ENCODE assay signal across 1 cellular context in the genomic region with DNA sequence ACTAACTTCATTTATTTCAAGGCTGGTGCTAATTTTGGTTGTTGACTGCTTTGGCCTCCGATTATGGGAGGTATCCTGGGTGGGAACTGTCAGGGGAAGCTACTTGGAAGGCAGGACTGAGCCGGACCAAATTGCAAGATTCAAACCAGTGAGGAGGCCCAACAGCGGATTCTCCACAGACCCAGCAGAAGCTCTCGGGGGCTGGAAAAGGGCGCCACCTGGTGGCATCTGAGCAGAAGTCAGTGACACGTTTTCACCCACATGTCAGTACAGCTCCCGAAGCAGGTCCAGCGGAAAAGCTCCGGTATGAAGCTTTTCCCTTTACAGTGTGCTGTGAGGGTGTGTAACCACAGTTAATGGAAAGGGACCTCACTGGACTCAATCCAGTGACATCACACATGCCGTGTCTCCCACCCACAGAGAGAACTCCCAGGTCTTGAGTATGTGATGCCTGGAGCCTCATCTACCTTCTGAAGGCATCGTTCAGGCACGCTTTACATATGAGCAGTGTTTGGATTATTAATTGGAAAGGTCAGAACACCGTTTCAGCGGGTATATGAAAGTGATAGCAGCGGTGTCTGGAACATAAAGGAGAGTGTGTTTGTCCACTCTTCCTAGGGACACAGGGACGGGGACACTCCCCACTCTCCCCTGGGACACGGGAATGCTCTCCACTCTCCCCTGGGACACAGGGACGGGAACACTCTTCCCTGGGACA.
TF ChIP-seq lines count a peak whose summit lies in the region.

No MANE protein-coding gene starts in this region.

TF ChIP-seq in K562, 482 proteins besides CTCF, POLR2A, EP300 and RAD21 (continued from another document and continues in another):
- TF ChIP-seq, protein P1, sequence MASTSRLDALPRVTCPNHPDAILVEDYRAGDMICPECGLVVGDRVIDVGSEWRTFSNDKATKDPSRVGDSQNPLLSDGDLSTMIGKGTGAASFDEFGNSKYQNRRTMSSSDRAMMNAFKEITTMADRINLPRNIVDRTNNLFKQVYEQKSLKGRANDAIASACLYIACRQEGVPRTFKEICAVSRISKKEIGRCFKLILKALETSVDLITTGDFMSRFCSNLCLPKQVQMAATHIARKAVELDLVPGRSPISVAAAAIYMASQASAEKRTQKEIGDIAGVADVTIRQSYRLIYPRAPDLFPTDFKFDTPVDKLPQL (IDR thresholded peaks at IDR 0.05; ENCODE audit: extremely low read depth, insufficient read length): no peak
- no peak for TF ChIP-seq THRAP3 (IDR thresholded peaks at IDR 0.05; ENCODE audit: borderline replicate concordance)
- no peak for TF ChIP-seq NFE2 (IDR thresholded peaks at IDR 0.05; ENCODE audit: low read depth)
- 0 out of 2 replicates have a peak, but pooled peaks have one; percentile 23 for TF ChIP-seq TEAD4 (IDR thresholded peaks at IDR 0.05; ENCODE audit: low read length)
- no peak for TF ChIP-seq TEAD4 (CRISPR knock-in tag; IDR thresholded peaks at IDR 0.05; ENCODE audit: borderline replicate concordance)
- TF ChIP-seq, protein P2, sequence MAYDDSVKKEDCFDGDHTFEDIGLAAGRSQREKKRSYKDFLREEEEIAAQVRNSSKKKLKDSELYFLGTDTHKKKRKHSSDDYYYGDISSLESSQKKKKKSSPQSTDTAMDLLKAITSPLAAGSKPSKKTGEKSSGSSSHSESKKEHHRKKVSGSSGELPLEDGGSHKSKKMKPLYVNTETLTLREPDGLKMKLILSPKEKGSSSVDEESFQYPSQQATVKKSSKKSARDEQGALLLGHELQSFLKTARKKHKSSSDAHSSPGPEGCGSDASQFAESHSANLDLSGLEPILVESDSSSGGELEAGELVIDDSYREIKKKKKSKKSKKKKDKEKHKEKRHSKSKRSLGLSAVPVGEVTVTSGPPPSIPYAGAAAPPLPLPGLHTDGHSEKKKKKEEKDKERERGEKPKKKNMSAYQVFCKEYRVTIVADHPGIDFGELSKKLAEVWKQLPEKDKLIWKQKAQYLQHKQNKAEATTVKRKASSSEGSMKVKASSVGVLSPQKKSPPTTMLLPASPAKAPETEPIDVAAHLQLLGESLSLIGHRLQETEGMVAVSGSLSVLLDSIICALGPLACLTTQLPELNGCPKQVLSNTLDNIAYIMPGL (CRISPR knock-in tag; IDR thresholded peaks at IDR 0.05): no peak
- TF ChIP-seq, protein P3, sequence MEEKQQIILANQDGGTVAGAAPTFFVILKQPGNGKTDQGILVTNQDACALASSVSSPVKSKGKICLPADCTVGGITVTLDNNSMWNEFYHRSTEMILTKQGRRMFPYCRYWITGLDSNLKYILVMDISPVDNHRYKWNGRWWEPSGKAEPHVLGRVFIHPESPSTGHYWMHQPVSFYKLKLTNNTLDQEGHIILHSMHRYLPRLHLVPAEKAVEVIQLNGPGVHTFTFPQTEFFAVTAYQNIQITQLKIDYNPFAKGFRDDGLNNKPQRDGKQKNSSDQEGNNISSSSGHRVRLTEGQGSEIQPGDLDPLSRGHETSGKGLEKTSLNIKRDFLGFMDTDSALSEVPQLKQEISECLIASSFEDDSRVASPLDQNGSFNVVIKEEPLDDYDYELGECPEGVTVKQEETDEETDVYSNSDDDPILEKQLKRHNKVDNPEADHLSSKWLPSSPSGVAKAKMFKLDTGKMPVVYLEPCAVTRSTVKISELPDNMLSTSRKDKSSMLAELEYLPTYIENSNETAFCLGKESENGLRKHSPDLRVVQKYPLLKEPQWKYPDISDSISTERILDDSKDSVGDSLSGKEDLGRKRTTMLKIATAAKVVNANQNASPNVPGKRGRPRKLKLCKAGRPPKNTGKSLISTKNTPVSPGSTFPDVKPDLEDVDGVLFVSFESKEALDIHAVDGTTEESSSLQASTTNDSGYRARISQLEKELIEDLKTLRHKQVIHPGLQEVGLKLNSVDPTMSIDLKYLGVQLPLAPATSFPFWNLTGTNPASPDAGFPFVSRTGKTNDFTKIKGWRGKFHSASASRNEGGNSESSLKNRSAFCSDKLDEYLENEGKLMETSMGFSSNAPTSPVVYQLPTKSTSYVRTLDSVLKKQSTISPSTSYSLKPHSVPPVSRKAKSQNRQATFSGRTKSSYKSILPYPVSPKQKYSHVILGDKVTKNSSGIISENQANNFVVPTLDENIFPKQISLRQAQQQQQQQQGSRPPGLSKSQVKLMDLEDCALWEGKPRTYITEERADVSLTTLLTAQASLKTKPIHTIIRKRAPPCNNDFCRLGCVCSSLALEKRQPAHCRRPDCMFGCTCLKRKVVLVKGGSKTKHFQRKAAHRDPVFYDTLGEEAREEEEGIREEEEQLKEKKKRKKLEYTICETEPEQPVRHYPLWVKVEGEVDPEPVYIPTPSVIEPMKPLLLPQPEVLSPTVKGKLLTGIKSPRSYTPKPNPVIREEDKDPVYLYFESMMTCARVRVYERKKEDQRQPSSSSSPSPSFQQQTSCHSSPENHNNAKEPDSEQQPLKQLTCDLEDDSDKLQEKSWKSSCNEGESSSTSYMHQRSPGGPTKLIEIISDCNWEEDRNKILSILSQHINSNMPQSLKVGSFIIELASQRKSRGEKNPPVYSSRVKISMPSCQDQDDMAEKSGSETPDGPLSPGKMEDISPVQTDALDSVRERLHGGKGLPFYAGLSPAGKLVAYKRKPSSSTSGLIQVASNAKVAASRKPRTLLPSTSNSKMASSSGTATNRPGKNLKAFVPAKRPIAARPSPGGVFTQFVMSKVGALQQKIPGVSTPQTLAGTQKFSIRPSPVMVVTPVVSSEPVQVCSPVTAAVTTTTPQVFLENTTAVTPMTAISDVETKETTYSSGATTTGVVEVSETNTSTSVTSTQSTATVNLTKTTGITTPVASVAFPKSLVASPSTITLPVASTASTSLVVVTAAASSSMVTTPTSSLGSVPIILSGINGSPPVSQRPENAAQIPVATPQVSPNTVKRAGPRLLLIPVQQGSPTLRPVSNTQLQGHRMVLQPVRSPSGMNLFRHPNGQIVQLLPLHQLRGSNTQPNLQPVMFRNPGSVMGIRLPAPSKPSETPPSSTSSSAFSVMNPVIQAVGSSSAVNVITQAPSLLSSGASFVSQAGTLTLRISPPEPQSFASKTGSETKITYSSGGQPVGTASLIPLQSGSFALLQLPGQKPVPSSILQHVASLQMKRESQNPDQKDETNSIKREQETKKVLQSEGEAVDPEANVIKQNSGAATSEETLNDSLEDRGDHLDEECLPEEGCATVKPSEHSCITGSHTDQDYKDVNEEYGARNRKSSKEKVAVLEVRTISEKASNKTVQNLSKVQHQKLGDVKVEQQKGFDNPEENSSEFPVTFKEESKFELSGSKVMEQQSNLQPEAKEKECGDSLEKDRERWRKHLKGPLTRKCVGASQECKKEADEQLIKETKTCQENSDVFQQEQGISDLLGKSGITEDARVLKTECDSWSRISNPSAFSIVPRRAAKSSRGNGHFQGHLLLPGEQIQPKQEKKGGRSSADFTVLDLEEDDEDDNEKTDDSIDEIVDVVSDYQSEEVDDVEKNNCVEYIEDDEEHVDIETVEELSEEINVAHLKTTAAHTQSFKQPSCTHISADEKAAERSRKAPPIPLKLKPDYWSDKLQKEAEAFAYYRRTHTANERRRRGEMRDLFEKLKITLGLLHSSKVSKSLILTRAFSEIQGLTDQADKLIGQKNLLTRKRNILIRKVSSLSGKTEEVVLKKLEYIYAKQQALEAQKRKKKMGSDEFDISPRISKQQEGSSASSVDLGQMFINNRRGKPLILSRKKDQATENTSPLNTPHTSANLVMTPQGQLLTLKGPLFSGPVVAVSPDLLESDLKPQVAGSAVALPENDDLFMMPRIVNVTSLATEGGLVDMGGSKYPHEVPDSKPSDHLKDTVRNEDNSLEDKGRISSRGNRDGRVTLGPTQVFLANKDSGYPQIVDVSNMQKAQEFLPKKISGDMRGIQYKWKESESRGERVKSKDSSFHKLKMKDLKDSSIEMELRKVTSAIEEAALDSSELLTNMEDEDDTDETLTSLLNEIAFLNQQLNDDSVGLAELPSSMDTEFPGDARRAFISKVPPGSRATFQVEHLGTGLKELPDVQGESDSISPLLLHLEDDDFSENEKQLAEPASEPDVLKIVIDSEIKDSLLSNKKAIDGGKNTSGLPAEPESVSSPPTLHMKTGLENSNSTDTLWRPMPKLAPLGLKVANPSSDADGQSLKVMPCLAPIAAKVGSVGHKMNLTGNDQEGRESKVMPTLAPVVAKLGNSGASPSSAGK (IDR thresholded peaks at IDR 0.05): peak; percentile 70
- TF ChIP-seq MBD2 (IDR thresholded peaks at IDR 0.05; ENCODE audit: borderline replicate concordance, low read depth): no peak
- TF ChIP-seq CEBPB (tag; IDR thresholded peaks at IDR 0.05): no peak
- no peak for TF ChIP-seq NEUROD1 (IDR thresholded peaks at IDR 0.05; ENCODE audit: borderline replicate concordance, low read depth, low read length, partially characterized antibody)
- TF ChIP-seq PHB2 (IDR thresholded peaks at IDR 0.05; ENCODE audit: low read depth): no peak
- no peak for TF ChIP-seq CBFA2T2 (conservative IDR thresholded peaks at IDR 0.05)
- TF ChIP-seq, protein P4, sequence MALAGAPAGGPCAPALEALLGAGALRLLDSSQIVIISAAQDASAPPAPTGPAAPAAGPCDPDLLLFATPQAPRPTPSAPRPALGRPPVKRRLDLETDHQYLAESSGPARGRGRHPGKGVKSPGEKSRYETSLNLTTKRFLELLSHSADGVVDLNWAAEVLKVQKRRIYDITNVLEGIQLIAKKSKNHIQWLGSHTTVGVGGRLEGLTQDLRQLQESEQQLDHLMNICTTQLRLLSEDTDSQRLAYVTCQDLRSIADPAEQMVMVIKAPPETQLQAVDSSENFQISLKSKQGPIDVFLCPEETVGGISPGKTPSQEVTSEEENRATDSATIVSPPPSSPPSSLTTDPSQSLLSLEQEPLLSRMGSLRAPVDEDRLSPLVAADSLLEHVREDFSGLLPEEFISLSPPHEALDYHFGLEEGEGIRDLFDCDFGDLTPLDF (CRISPR knock-in tag; IDR thresholded peaks at IDR 0.05): no peak
- TF ChIP-seq WHSC1 (IDR thresholded peaks at IDR 0.05; ENCODE audit: low read length): no peak
- TF ChIP-seq RUNX1 (IDR thresholded peaks at IDR 0.05; ENCODE audit: low read depth): no peak
- TF ChIP-seq, protein P5, sequence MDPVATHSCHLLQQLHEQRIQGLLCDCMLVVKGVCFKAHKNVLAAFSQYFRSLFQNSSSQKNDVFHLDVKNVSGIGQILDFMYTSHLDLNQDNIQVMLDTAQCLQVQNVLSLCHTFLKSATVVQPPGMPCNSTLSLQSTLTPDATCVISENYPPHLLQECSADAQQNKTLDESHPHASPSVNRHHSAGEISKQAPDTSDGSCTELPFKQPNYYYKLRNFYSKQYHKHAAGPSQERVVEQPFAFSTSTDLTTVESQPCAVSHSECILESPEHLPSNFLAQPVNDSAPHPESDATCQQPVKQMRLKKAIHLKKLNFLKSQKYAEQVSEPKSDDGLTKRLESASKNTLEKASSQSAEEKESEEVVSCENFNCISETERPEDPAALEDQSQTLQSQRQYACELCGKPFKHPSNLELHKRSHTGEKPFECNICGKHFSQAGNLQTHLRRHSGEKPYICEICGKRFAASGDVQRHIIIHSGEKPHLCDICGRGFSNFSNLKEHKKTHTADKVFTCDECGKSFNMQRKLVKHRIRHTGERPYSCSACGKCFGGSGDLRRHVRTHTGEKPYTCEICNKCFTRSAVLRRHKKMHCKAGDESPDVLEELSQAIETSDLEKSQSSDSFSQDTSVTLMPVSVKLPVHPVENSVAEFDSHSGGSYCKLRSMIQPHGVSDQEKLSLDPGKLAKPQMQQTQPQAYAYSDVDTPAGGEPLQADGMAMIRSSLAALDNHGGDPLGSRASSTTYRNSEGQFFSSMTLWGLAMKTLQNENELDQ (CRISPR knock-in tag; IDR thresholded peaks at IDR 0.05; ENCODE audit: borderline replicate concordance): no peak
- no peak for TF ChIP-seq MAFF (IDR thresholded peaks at IDR 0.05; ENCODE audit: low read length)
- 0 out of 2 replicates have a peak, but pooled peaks have one; percentile 30 for TF ChIP-seq JUND (IDR thresholded peaks at IDR 0.05; ENCODE audit: borderline replicate concordance, low read depth, low read length)
- no peak for TF ChIP-seq JUND (tag; IDR thresholded peaks at IDR 0.05; ENCODE audit: borderline replicate concordance, low read depth, low read length)
- TF ChIP-seq, protein P6, sequence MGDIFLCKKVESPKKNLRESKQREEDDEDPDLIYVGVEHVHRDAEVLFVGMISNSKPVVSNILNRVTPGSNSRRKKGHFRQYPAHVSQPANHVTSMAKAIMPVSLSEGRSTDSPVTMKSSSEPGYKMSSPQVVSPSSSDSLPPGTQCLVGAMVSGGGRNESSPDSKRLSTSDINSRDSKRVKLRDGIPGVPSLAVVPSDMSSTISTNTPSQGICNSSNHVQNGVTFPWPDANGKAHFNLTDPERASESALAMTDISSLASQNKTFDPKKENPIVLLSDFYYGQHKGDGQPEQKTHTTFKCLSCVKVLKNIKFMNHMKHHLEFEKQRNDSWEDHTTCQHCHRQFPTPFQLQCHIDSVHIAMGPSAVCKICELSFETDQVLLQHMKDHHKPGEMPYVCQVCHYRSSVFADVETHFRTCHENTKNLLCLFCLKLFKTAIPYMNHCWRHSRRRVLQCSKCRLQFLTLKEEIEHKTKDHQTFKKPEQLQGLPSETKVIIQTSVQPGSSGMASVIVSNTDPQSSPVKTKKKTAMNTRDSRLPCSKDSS (IDR thresholded peaks at IDR 0.05; ENCODE audit: low read depth, partially characterized antibody): no peak
- TF ChIP-seq RBFOX2 (IDR thresholded peaks at IDR 0.05; ENCODE audit: low read depth, low read length): no peak
- TF ChIP-seq RNF2 (IDR thresholded peaks at IDR 0.05): no peak
- TF ChIP-seq BRF1 (IDR thresholded peaks at IDR 0.05; ENCODE audit: borderline replicate concordance, extremely low read depth, insufficient read length): no peak
- TF ChIP-seq, protein P7, sequence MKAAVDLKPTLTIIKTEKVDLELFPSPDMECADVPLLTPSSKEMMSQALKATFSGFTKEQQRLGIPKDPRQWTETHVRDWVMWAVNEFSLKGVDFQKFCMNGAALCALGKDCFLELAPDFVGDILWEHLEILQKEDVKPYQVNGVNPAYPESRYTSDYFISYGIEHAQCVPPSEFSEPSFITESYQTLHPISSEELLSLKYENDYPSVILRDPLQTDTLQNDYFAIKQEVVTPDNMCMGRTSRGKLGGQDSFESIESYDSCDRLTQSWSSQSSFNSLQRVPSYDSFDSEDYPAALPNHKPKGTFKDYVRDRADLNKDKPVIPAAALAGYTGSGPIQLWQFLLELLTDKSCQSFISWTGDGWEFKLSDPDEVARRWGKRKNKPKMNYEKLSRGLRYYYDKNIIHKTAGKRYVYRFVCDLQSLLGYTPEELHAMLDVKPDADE (conservative IDR thresholded peaks at IDR 0.05; ENCODE audit: control insufficient read depth, low read depth, low read length): no peak
- TF ChIP-seq FOXJ3 (CRISPR knock-in tag; IDR thresholded peaks at IDR 0.05): no peak
- TF ChIP-seq FOXA1 (IDR thresholded peaks at IDR 0.05; ENCODE audit: borderline replicate concordance): no peak
- TF ChIP-seq, protein P8, sequence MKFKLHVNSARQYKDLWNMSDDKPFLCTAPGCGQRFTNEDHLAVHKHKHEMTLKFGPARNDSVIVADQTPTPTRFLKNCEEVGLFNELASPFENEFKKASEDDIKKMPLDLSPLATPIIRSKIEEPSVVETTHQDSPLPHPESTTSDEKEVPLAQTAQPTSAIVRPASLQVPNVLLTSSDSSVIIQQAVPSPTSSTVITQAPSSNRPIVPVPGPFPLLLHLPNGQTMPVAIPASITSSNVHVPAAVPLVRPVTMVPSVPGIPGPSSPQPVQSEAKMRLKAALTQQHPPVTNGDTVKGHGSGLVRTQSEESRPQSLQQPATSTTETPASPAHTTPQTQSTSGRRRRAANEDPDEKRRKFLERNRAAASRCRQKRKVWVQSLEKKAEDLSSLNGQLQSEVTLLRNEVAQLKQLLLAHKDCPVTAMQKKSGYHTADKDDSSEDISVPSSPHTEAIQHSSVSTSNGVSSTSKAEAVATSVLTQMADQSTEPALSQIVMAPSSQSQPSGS (CRISPR knock-in tag; IDR thresholded peaks at IDR 0.05): no peak
- TF ChIP-seq TBP (optimal IDR thresholded peaks at IDR 0.05; ENCODE audit: low read depth, low read length): no peak
